In genomic region chr4:8247047-8247930, GRCh38 we compare ENCODE assay signal across 15 cellular contexts. TPM values are rescaled to one million over a fixed set of nuclear protein-coding genes. Genes with fewer than 3 reads are reported as not detected.
A peak's percentile ranks its signal among the peaks of the same experiment; 100 is the strongest.
DNase-seq lines count a peak whose midpoint lies in the region; ATAC-seq and TF ChIP-seq lines count a peak whose summit lies in the region.
"Had no signal": no experiment of that assay in that cellular context is flagged by ENCODE, and none has a peak within 500 bp of the region (broad histone marks: within the 10 kb centered on the region; RNA-seq: fewer than 3 reads in every experiment).

No MANE protein-coding gene starts in this region.

- peaks cover 3% of the 10 kb centered on the region for H3K27me3 Mint-ChIP-seq in type B pancreatic cell
- H3K27me3 Mint-ChIP-seq: activated naive CD8-positive, alpha-beta T cell treated with anti-CD3 and anti-CD28 coated beads, Interleukin-2, amount 10 ng/mL, durations not matched to agents 7 days and 5 days; activated T-cell treated with anti-CD3 and anti-CD28 coated beads, Interleukin-2, amount 50 U/mL, for 24 hours had no signal

- no peak for DNase-seq in HL-60 (ENCODE audit: low read depth in 1 of 2, low spot score in 1 of 2)
- peak; percentile 35 for DNase-seq in fibroblast of pulmonary artery (ENCODE audit: low read depth)
- peak; percentile 72 for DNase-seq in lower lobe of right lung
- DNase-seq in stomach, result peak; percentile 70
- DNase-seq in NCI-H748 treated with DMSO at 0.1 percent for 48 hours (lab: John Stamatoyannopoulos, UW), result no peak
- DNase-seq in type B pancreatic cell (ENCODE audit: extremely low spot score, unreplicated experiment), result no peak
- DNase-seq: activated naive CD8-positive, alpha-beta T cell treated with anti-CD3 and anti-CD28 coated beads, Interleukin-2, amount 10 ng/mL, durations not matched to agents 7 days and 5 days; activated T-cell treated with anti-CD3 and anti-CD28 coated beads, Interleukin-2, amount 50 U/mL, for 24 hours; NCI-H446; OCI-M1; spleen had no signal

- H3K4me1 ChIP-seq in lower lobe of right lung (peaks cover 37% of the 10 kb centered on the region), stomach (peaks cover 5 to 30% (median 17%) of the 10 kb centered on the region in 4 donors)

- no peak for TF ChIP-seq POLR2A in stomach (IDR thresholded peaks at IDR 0.05)

- H3K4me1 Mint-ChIP-seq in type B pancreatic cell (ENCODE audit: unreplicated experiment), result peaks cover 7% of the 10 kb centered on the region
- H3K4me1 Mint-ChIP-seq: activated naive CD8-positive, alpha-beta T cell treated with anti-CD3 and anti-CD28 coated beads, Interleukin-2, amount 10 ng/mL, durations not matched to agents 7 days and 5 days had no signal

- WGBS in stomach, 5 donors, result 44 to 56% (median 49%) methylated on average over 24 to 31 of the region's 31 CpGs

- TF ChIP-seq CTCF in HL-60 (IDR thresholded peaks at IDR 0.05; ENCODE audit: insufficient read depth, low read length), result no peak
- no peak for TF ChIP-seq CTCF in fibroblast of pulmonary artery (IDR thresholded peaks at IDR 0.05; ENCODE audit: low read length, missing control alignments)
- TF ChIP-seq CTCF in lower lobe of right lung (IDR thresholded peaks at IDR 0.05), result no peak
- no peak for TF ChIP-seq CTCF in stomach (IDR thresholded peaks at IDR 0.05)
- no peak for TF ChIP-seq CTCF in type B pancreatic cell (conservative IDR thresholded peaks at IDR 0.05)

- intact Hi-C loops in lower lobe of right lung (cut with DNase I) (no loop called here), stomach (cut with DNase I; ENCODE audit: low total_unique reads) (no loop called here)

- no peaks in the 10 kb centered on the region for H3K27me3 ChIP-seq in HL-60 (ENCODE audit: insufficient read depth, poor library complexity, severe bottlenecking)
- H3K27me3 ChIP-seq in lower lobe of right lung (ENCODE audit: low read depth), result no peaks in the 10 kb centered on the region
- no peaks in the 10 kb centered on the region for H3K27me3 ChIP-seq in stomach

- no peaks in the 10 kb centered on the region for H3K9me3 Mint-ChIP-seq in type B pancreatic cell
- H3K9me3 Mint-ChIP-seq: activated naive CD8-positive, alpha-beta T cell treated with anti-CD3 and anti-CD28 coated beads, Interleukin-2, amount 10 ng/mL, durations not matched to agents 7 days and 5 days; activated T-cell treated with anti-CD3 and anti-CD28 coated beads, Interleukin-2, amount 50 U/mL, for 24 hours had no signal

- no peaks in the 10 kb centered on the region for H3K36me3 Mint-ChIP-seq in type B pancreatic cell
- H3K36me3 Mint-ChIP-seq: activated naive CD8-positive, alpha-beta T cell treated with anti-CD3 and anti-CD28 coated beads, Interleukin-2, amount 10 ng/mL, durations not matched to agents 7 days and 5 days had no signal

- no peaks in the 10 kb centered on the region for H3K9me3 ChIP-seq in lower lobe of right lung
- H3K9me3 ChIP-seq in stomach, result no peaks in the 10 kb centered on the region
- H3K9me3 ChIP-seq: spleen had no signal

- H3K27ac ChIP-seq in HL-60 (replicated peaks) (peak overlapping the region; percentile 36), lower lobe of right lung (peak overlapping the region; percentile 83), stomach (peak overlapping the region; percentile 53 to 76 (median 60))
- H3K27ac ChIP-seq: epithelial cell of prostate, spleen had no signal

- no peak for TF ChIP-seq EP300 in stomach (IDR thresholded peaks at IDR 0.05)

- no peak overlapping the region for H3K4me3 ChIP-seq in HL-60 (replicated peaks; ENCODE audit: insufficient read depth, low read length)
- no peak overlapping the region for H3K4me3 ChIP-seq in fibroblast of pulmonary artery (replicated peaks; ENCODE audit: low read depth, low read length)
- H3K4me3 ChIP-seq in lower lobe of right lung, result no peak overlapping the region
- no peak overlapping the region for H3K4me3 ChIP-seq in stomach
- H3K4me3 ChIP-seq: spleen had no signal

- no peak overlapping the region for H3K4me3 Mint-ChIP-seq in type B pancreatic cell
- H3K4me3 Mint-ChIP-seq: activated naive CD8-positive, alpha-beta T cell treated with anti-CD3 and anti-CD28 coated beads, Interleukin-2, amount 10 ng/mL, durations not matched to agents 7 days and 5 days; activated T-cell treated with anti-CD3 and anti-CD28 coated beads, Interleukin-2, amount 50 U/mL, for 24 hours had no signal

- peak; percentile 64 for ATAC-seq in lower lobe of right lung
- no peak for ATAC-seq in GM21576 (IDR thresholded peaks at IDR 0.05; ENCODE audit: unreplicated experiment)
- ATAC-seq in HG03457 (IDR thresholded peaks at IDR 0.05; ENCODE audit: unreplicated experiment), result no peak
- ATAC-seq: SK-N-SH treated with all-trans-retinoic acid at 6 μM for 48 hours had no signal

- H3K27ac Mint-ChIP-seq in type B pancreatic cell, result no peak overlapping the region
- H3K27ac Mint-ChIP-seq: activated naive CD8-positive, alpha-beta T cell treated with anti-CD3 and anti-CD28 coated beads, Interleukin-2, amount 10 ng/mL, durations not matched to agents 7 days and 5 days; activated T-cell treated with anti-CD3 and anti-CD28 coated beads, Interleukin-2, amount 50 U/mL, for 24 hours had no signal

- H3K36me3 ChIP-seq in lower lobe of right lung (peaks cover 7% of the 10 kb centered on the region), stomach (no peaks in the 10 kb centered on the region)

RNA-seq across cellular contexts. Expression of gene HTRA3, which starts 22.3 kb away (rescaled TPM):
- 15.5 TPM for total RNA-seq in lower lobe of right lung
- total RNA-seq in stomach, result 10 to 100 TPM; 15.6 to 26.8 (median 24.6) TPM
- 1 to 10 TPM; 6.6 to 9.9 (median 7.9) TPM for polyA plus RNA-seq in stomach
- 0.52 and 4.4 TPM in 2 replicates for total RNA-seq in type B pancreatic cell (ENCODE audit: low replicate concordance)
- total RNA-seq: activated naive CD8-positive, alpha-beta T cell treated with anti-CD3 and anti-CD28 coated beads, Interleukin-2, amount 10 ng/mL, durations not matched to agents 7 days and 5 days had no signal

RNA-seq across cellular contexts. Expression of gene SH3TC1, which starts 48.2 kb away (rescaled TPM):
- total RNA-seq in lower lobe of right lung (73.1 TPM), stomach (10 to 100 TPM; 22.8 to 96.2 (median 52.5) TPM), type B pancreatic cell (ENCODE audit: low replicate concordance) (5.4 and 6.9 TPM in 2 replicates)
- 10 to 100 TPM; 12.0 to 18.2 (median 13.9) TPM for polyA plus RNA-seq in stomach

Comparison
In these comparisons a context has a peak if more than half of its experiments do, and no peak if none do; other contexts are left out.
1. DNase-seq: peak in fibroblast of pulmonary artery (single experiment), lower lobe of right lung (single experiment) and stomach (single experiment); none in HL-60 (0 of 2), NCI-H748 treated with DMSO at 0.1 percent for 48 hours (single experiment) and type B pancreatic cell (single experiment).
2. ATAC-seq: peak in lower lobe of right lung (2 of 2); none in GM21576 (single experiment) and HG03457 (single experiment).
3. Peak in every context shown above with its lines, with median percentiles within 50 percentile points of each other: H3K27ac ChIP-seq.